ENCODE assay signal across 1 cellular context in the genomic region with DNA sequence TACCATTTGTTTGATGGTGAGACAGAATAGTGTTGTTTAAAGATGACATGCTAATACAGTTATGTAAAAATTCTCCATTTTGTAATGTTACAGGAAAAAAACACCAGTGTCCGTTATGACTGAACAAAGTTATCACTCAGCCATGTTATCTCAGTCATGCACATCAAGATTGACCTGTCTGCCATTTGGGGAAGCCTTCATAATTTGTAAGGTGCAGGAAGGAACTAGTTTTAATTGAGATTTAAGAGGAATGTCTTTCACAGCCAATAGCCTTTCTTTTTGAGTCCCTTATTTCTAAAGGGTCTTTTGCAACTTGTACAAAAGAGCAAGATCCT.
TF ChIP-seq lines count a peak whose summit lies in the region.

No MANE protein-coding gene starts in this region.

TF ChIP-seq in HCT116, 20 proteins besides CTCF, POLR2A, EP300 and RAD21 (continued from another document):
- no peak for TF ChIP-seq JUND (IDR thresholded peaks at IDR 0.05)
- TF ChIP-seq, protein P1, sequence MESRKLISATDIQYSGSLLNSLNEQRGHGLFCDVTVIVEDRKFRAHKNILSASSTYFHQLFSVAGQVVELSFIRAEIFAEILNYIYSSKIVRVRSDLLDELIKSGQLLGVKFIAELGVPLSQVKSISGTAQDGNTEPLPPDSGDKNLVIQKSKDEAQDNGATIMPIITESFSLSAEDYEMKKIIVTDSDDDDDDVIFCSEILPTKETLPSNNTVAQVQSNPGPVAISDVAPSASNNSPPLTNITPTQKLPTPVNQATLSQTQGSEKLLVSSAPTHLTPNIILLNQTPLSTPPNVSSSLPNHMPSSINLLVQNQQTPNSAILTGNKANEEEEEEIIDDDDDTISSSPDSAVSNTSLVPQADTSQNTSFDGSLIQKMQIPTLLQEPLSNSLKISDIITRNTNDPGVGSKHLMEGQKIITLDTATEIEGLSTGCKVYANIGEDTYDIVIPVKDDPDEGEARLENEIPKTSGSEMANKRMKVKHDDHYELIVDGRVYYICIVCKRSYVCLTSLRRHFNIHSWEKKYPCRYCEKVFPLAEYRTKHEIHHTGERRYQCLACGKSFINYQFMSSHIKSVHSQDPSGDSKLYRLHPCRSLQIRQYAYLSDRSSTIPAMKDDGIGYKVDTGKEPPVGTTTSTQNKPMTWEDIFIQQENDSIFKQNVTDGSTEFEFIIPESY (IDR thresholded peaks at IDR 0.05; ENCODE audit: extremely low read depth, insufficient replicate concordance, low read length), result no peak
TF ChIP-seq in HCT116: peak in this region for 0.
